ENCODE assay signal across 8 cellular contexts in genomic region chr6:157034433-157035230, GRCh38.
DNase-seq lines count a peak whose midpoint lies in the region; ATAC-seq and TF ChIP-seq lines count a peak whose summit lies in the region.

No MANE protein-coding gene starts in this region.

- ATAC-seq in DND-41 (ENCODE audit: insufficient read depth, low read depth) (peak; percentile 77), GM21381 (IDR thresholded peaks at IDR 0.05; ENCODE audit: unreplicated experiment) (no peak), HG03025 (IDR thresholded peaks at IDR 0.05; ENCODE audit: low FRiP score, unreplicated experiment) (no peak)
- peak; percentile 49 for ATAC-seq in central memory CD8-positive, alpha-beta T cell (replicated peaks; ENCODE audit: extremely low read depth, poor library complexity, severe bottlenecking)

- no peak overlapping the region for H3K18ac ChIP-seq in mesendoderm (ENCODE audit: low read length)

- no peak overlapping the region for H4K8ac ChIP-seq in mesendoderm (ENCODE audit: low read depth, low read length)

- H3K27me3 ChIP-seq in DND-41 (ENCODE audit: insufficient read depth, low read length, poor library complexity) = no peaks in the 10 kb centered on the region
- H3K27me3 ChIP-seq in HL-60 (ENCODE audit: insufficient read depth, poor library complexity, severe bottlenecking) = no peaks in the 10 kb centered on the region
- H3K27me3 ChIP-seq in mesendoderm (ENCODE audit: insufficient read depth, low read length, poor library complexity) = no peaks in the 10 kb centered on the region
- H3K27me3 ChIP-seq in effector memory CD4-positive, alpha-beta T cell (replicated peaks; ENCODE audit: control insufficient read depth, insufficient read depth, low read length, poor library complexity, severe bottlenecking) = no peaks in the 10 kb centered on the region

- H2BK120ac ChIP-seq in mesendoderm (ENCODE audit: low read depth, low read length) = no peak overlapping the region

- no peak overlapping the region for H2AK5ac ChIP-seq in mesendoderm (ENCODE audit: low read length)

- no CpG with 5 or more reads among the region's 6 CpGs for WGBS in mesendoderm (ENCODE audit: extremely low coverage, insufficient coverage, low lambda C conversion rate)

- H3K27ac Mint-ChIP-seq in central memory CD8-positive, alpha-beta T cell (ENCODE audit: low read depth) = peak overlapping the region; percentile 86

- no peak overlapping the region for H2BK5ac ChIP-seq in mesendoderm (ENCODE audit: low read length)

- peak overlapping the region; percentile 12 for H3K4ac ChIP-seq in mesendoderm (ENCODE audit: low read depth, low read length)

- peaks cover 5% of the 10 kb centered on the region; the same call in 1 of the 2 replicates for H3K36me3 ChIP-seq in DND-41 (ENCODE audit: insufficient read depth, low read length)
- H3K36me3 ChIP-seq in mesendoderm (ENCODE audit: control insufficient read depth, insufficient read depth, low read length) = no peaks in the 10 kb centered on the region
- H3K36me3 ChIP-seq in effector memory CD4-positive, alpha-beta T cell (ENCODE audit: control insufficient read depth, insufficient read depth, low read length) = no peaks in the 10 kb centered on the region

- H3K4me1 ChIP-seq in DND-41 (ENCODE audit: insufficient read depth, low read length) (peaks cover 20% of the 10 kb centered on the region), mesendoderm (ENCODE audit: control insufficient read depth, low read depth, low read length) (peaks cover 2% of the 10 kb centered on the region)
- peaks cover 4% of the 10 kb centered on the region for H3K4me1 ChIP-seq in effector memory CD4-positive, alpha-beta T cell (ENCODE audit: control insufficient read depth, insufficient read depth, low read length, poor library complexity, severe bottlenecking)

- H4K5ac ChIP-seq in mesendoderm (ENCODE audit: low read length) = no peak overlapping the region

- H3K23ac ChIP-seq in mesendoderm (ENCODE audit: low read length) = no peak overlapping the region

- H3K36me3 Mint-ChIP-seq in central memory CD8-positive, alpha-beta T cell (ENCODE audit: insufficient read depth) = no peaks in the 10 kb centered on the region

- 0 out of 2 replicates have a peak overlapping the region, but pooled peaks have one; percentile 19 for H3K4me2 ChIP-seq in DND-41 (ENCODE audit: insufficient read depth, low read length)
- no peak overlapping the region for H3K4me2 ChIP-seq in mesendoderm (ENCODE audit: low read length)

- H3K9me3 ChIP-seq in DND-41 (ENCODE audit: insufficient read depth, low read length, severe bottlenecking) = no peaks in the 10 kb centered on the region
- no peaks in the 10 kb centered on the region for H3K9me3 ChIP-seq in effector memory CD4-positive, alpha-beta T cell (ENCODE audit: control insufficient read depth, low read length)

- no peaks in the 10 kb centered on the region for H3K9me3 Mint-ChIP-seq in central memory CD8-positive, alpha-beta T cell

- H2AFZ ChIP-seq in DND-41 (ENCODE audit: low read depth, low read length) = no peak overlapping the region

- no peaks in the 10 kb centered on the region for H3K27me3 Mint-ChIP-seq in central memory CD8-positive, alpha-beta T cell

- no peak for DNase-seq in DND-41
- DNase-seq in HL-60 (ENCODE audit: low read depth in 1 of 2, low spot score in 1 of 2) = no peak
- DNase-seq in OCI-M1 (lab: John Stamatoyannopoulos, UW) = peak; percentile 85
- no peak for DNase-seq in central memory CD8-positive, alpha-beta T cell (ENCODE audit: low spot score in 2 of 2)
- DNase-seq in mesendoderm = peak; percentile 73
- DNase-seq in effector memory CD4-positive, alpha-beta T cell = no peak

- H4K20me1 ChIP-seq in DND-41 (ENCODE audit: insufficient read depth, low read length) = peaks cover 22% of the 10 kb centered on the region; the same call in 1 of the 2 replicates

- H3K9ac ChIP-seq in DND-41 (ENCODE audit: low read depth, low read length) (no peak overlapping the region; the same call in 1 of the 2 replicates), mesendoderm (ENCODE audit: low read length) (peak overlapping the region; percentile 31)

- peaks cover 35% of the 10 kb centered on the region for H3K4me1 Mint-ChIP-seq in central memory CD8-positive, alpha-beta T cell

- H3K4me3 Mint-ChIP-seq in central memory CD8-positive, alpha-beta T cell = peak overlapping the region; percentile 75

- peaks cover 71% of the 10 kb centered on the region for H3K79me2 ChIP-seq in DND-41 (ENCODE audit: insufficient read depth, low read length)
- peaks cover 7% of the 10 kb centered on the region for H3K79me2 ChIP-seq in mesendoderm (ENCODE audit: control insufficient read depth, insufficient read depth, low read length)

- H3K79me1 ChIP-seq in mesendoderm (ENCODE audit: low read length) = peaks cover 6% of the 10 kb centered on the region

- H3K27ac ChIP-seq in DND-41 (ENCODE audit: low read length) (peak overlapping the region; percentile 31; the same call in 1 of the 2 replicates), HL-60 (replicated peaks) (no peak overlapping the region), mesendoderm (ENCODE audit: low read depth, low read length) (no peak overlapping the region)
- no peak overlapping the region for H3K27ac ChIP-seq in effector memory CD4-positive, alpha-beta T cell (ENCODE audit: insufficient read depth, low read length, poor library complexity, severe bottlenecking)

- no peak overlapping the region for H2BK15ac ChIP-seq in mesendoderm (replicated peaks; ENCODE audit: low read depth)

- TF ChIP-seq CTCF in DND-41 (IDR thresholded peaks at IDR 0.05; ENCODE audit: borderline replicate concordance, extremely low read depth, low read length, poor library complexity, severe bottlenecking) (peak; percentile 61), HL-60 (IDR thresholded peaks at IDR 0.05; ENCODE audit: insufficient read depth, low read length) (peak; percentile 12)

- no peak overlapping the region for H3K4me3 ChIP-seq in DND-41 (ENCODE audit: low read depth in 1 of 2, low read length in 2 of 2)
- no peak overlapping the region for H3K4me3 ChIP-seq in HL-60 (replicated peaks; ENCODE audit: insufficient read depth, low read length)
- no peak overlapping the region for H3K4me3 ChIP-seq in mesendoderm (ENCODE audit: low read length)
- H3K4me3 ChIP-seq in effector memory CD4-positive, alpha-beta T cell (ENCODE audit: insufficient read depth, low read depth, low read length, poor library complexity, severe bottlenecking) = no peak overlapping the region

- peak overlapping the region; percentile 46 for H3K56ac ChIP-seq in mesendoderm (ENCODE audit: low read length)

Comparison
In these comparisons a context has a peak if more than half of its experiments do, and no peak if none do; other contexts are left out.
1. ATAC-seq: peak in DND-41 (single experiment) and central memory CD8-positive, alpha-beta T cell (single experiment); none in GM21381 (single experiment) and HG03025 (single experiment).
2. DNase-seq: peak in OCI-M1 (single experiment) and mesendoderm (single experiment); none in DND-41 (single experiment), HL-60 (0 of 2), central memory CD8-positive, alpha-beta T cell (0 of 2) and effector memory CD4-positive, alpha-beta T cell (0 of 3).